Comparison of ENCODE assay signal across 8 cellular contexts in the genomic region with DNA sequence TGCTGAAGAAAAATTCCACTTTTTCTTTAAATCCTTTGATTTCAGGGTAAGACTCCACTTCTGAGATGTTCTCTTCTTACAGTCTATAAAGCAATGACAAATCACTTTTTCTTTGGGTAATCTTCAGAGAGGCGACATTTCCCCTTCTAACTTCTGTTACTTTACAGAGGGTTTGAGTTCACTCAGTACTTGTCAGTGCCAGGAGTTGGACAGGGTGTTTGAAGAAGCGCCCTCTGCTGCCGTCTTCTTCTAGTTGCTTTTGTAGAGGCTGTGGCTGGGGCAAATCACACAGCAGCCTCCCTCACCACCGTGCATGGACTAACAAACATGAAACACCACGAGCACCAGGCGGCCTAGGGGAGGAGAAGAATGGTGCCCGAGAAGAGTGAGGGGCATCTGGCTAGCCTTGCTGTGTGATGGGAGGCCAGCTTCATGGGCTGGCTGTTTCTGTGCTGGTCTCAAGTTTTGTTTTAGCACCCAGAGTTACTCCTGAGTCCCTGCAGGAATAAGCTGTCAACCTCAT. TPM values are rescaled to one million over a fixed set of nuclear protein-coding genes. Genes with fewer than 3 reads are reported as not detected.
DNase-seq lines count a peak whose midpoint lies in the region; ATAC-seq, FAIRE-seq and TF ChIP-seq lines count a peak whose summit lies in the region.

A gene with protein sequence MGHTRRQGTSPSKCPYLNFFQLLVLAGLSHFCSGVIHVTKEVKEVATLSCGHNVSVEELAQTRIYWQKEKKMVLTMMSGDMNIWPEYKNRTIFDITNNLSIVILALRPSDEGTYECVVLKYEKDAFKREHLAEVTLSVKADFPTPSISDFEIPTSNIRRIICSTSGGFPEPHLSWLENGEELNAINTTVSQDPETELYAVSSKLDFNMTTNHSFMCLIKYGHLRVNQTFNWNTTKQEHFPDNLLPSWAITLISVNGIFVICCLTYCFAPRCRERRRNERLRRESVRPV (minus strand): TSS at position 174 of the 523 bp plus-strand sequence. CDS start 1,886 bp downstream, outside the sequence.

- peak within 1 kb of the TSS; percentile 83; the same call in 1 of the 2 replicates for H4K8ac ChIP-seq in H1 (ENCODE audit: extremely low read depth, insufficient read depth, low read length)

- no peaks in the 10 kb centered on the region for H3K79me2 ChIP-seq in H1 (ENCODE audit: control insufficient read depth in 1 of 2, insufficient read depth in 2 of 2, low read length in 2 of 2)

- DNase-seq in ACHN = peak; percentile 48
- DNase-seq in MV-4-11 (lab: John Stamatoyannopoulos, UW) = peak; percentile 82
- DNase-seq in H1 (ENCODE audit: low read depth in 1 of 2, low spot score in 2 of 2) = peak in 1 of 2 experiments; percentile 62
- peak in 7 of 10 donors; percentile 12 to 41 (median 23) for DNase-seq in naive thymus-derived CD8-positive, alpha-beta T cell
- DNase-seq in midbrain (lab: John Stamatoyannopoulos, UW) = no peak

- H3K79me1 ChIP-seq in H1 (ENCODE audit: low read depth, low read length) = no peaks in the 10 kb centered on the region

- TF ChIP-seq CTCF in H1 (IDR thresholded peaks at IDR 0.05; ENCODE audit: control extremely low read depth in 1 of 3, insufficient read depth in 1 of 3, low read depth in 1 of 3, low read length in 3 of 3) = peak; percentile 38 to 66 (median 47)

- no peak within 1 kb of the TSS for H2AK5ac ChIP-seq in H1 (ENCODE audit: low read depth, low read length)

- TF ChIP-seq POLR2A in GM15510 (IDR thresholded peaks at IDR 0.05; ENCODE audit: borderline replicate concordance, extremely low read depth, insufficient read length) (peak; percentile 31), H1 (IDR thresholded peaks at IDR 0.05; ENCODE audit: control extremely low read depth in 1 of 2, low read depth in 2 of 2, low read length in 2 of 2) (no peak)

- TF ChIP-seq EP300 in H1 (IDR thresholded peaks at IDR 0.05; ENCODE audit: borderline replicate concordance in 1 of 2, low read depth in 2 of 2, low read length in 2 of 2) = no peak

- H4K20me1 ChIP-seq in H1 (replicated peaks in 1 of 2; ENCODE audit: control insufficient read depth in 1 of 2, insufficient read depth in 2 of 2, low read length in 2 of 2) = no peaks in the 10 kb centered on the region

- H3K23me2 ChIP-seq in H1 (ENCODE audit: low read depth, low read length) = no peaks in the 10 kb centered on the region

- no peak within 1 kb of the TSS for H4K5ac ChIP-seq in H1 (ENCODE audit: insufficient read length, low read depth, low read length)

- H3K56ac ChIP-seq in H1 (replicated peaks; ENCODE audit: insufficient read length, low read depth, low read length) = no peak within 1 kb of the TSS

- no peak within 1 kb of the TSS for H2BK20ac ChIP-seq in H1 (ENCODE audit: low read length)

- H3K4me2 ChIP-seq in H1 (ENCODE audit: insufficient read depth in 1 of 2, low read depth in 2 of 2, low read length in 2 of 2) = no peak within 1 kb of the TSS

- in situ Hi-C loops in ACHN (cut with HindIII; ENCODE audit: low pct_ligation_motif_present, low pct_unique_long_range_greater_than_20kb, low sequenced_read_pairs) = no loop called here

- H3K18ac ChIP-seq in H1 (ENCODE audit: extremely low read depth, low read length) = no peak within 1 kb of the TSS

- no peaks in the 10 kb centered on the region for H3K9me3 ChIP-seq in H1 (ENCODE audit: insufficient read depth in 2 of 2, low read depth in 1 of 2, low read length in 1 of 2)

- no peak within 1 kb of the TSS for H3K23ac ChIP-seq in H1 (ENCODE audit: insufficient read length)

- ATAC-seq in HG02642 (IDR thresholded peaks at IDR 0.05; ENCODE audit: poor library complexity, unreplicated experiment) = peak; percentile 57
- peak; percentile 67 for ATAC-seq in activated CD4-positive, CD25-positive, alpha-beta regulatory T cell treated with anti-CD3 and anti-CD28 coated beads, Interleukin-2, amount 50 U/mL, for 24 hours
- ATAC-seq in naive thymus-derived CD8-positive, alpha-beta T cell = peak; percentile 77 to 80

- peaks cover 0 to 4% (median 2%) of the 10 kb centered on the region in 4 experiments; a peak in 2 of 7 replicates for H3K4me1 ChIP-seq in H1 (replicated peaks in 1 of 4; ENCODE audit: control insufficient read depth in 3 of 4, insufficient read depth in 4 of 4, low read length in 3 of 4)

- no peak within 1 kb of the TSS for H3K27ac ChIP-seq in H1 (ENCODE audit: low read depth, low read length)

- peak within 1 kb of the TSS in 3 of 10 donors; percentile 35 to 89 (median 50) for H3K27ac Mint-ChIP-seq in naive thymus-derived CD8-positive, alpha-beta T cell

- H3K9me3 Mint-ChIP-seq in naive thymus-derived CD8-positive, alpha-beta T cell = peaks cover 0 to 4% (median 0%) of the 10 kb centered on the region in 9 donors

- no peaks in the 10 kb centered on the region for H3K36me3 ChIP-seq in H1 (ENCODE audit: control insufficient read depth in 2 of 4, insufficient read depth in 4 of 4, low read length in 3 of 4)

- peak within 1 kb of the TSS in 1 of 10 donors; percentile 19 for H3K4me3 Mint-ChIP-seq in naive thymus-derived CD8-positive, alpha-beta T cell

- H2BK5ac ChIP-seq in H1 (ENCODE audit: low read depth, low read length) = no peak within 1 kb of the TSS

- H3K27me3 ChIP-seq in H1 (replicated peaks in 1 of 4; ENCODE audit: control insufficient read depth in 3 of 4, extremely low read depth in 1 of 4, insufficient read depth in 3 of 4, low read length in 3 of 4) = no peaks in the 10 kb centered on the region

- H3K4ac ChIP-seq in H1 (replicated peaks; ENCODE audit: insufficient read length, low read depth, low read length) = peak within 1 kb of the TSS; percentile 53

- H3K27me3 Mint-ChIP-seq in naive thymus-derived CD8-positive, alpha-beta T cell = peaks cover 0 to 11% (median 0%) of the 10 kb centered on the region in 5 donors

- CTCF ChIA-PET in H1 (lab: Charles Lee; ENCODE audit: partially characterized antibody) = interaction anchor here (0.6 to 2.5 kb wide), 20 partner anchors 10 to 516 kb away, joined by 3 to 9 read pairs (median 4); no protein-coding TSS in a partner anchor

- 41% methylated on average over 7 of the region's 7 CpGs; no CpG with 5 or more reads in 1 of the 2 experiments for WGBS in H1 (ENCODE audit: extremely low coverage in 1 of 2, insufficient coverage in 1 of 2, insufficient read length in 1 of 2, insufficient replicate concordance in 2 of 2, low coverage in 1 of 2, low lambda C conversion rate in 2 of 2, missing lambda C conversion rate in 1 of 2), 2 experiments

- H2BK15ac ChIP-seq in H1 (ENCODE audit: low read length) = no peak within 1 kb of the TSS; the same call in 1 of the 2 replicates

- no peak within 1 kb of the TSS for H3K9ac ChIP-seq in H1 (replicated peaks in 1 of 4; ENCODE audit: extremely low read depth in 1 of 4, low read depth in 3 of 4, low read length in 3 of 4)

- no peak within 1 kb of the TSS for H3K4me3 ChIP-seq in H1 (ENCODE audit: extremely low read depth in 1 of 4, insufficient read depth in 2 of 4, low read depth in 3 of 4, low read length in 4 of 4)

- FAIRE-seq in H1 (lab: Jason Lieb, UNC) = no peak

- H2BK120ac ChIP-seq in H1 (replicated peaks; ENCODE audit: low read depth, low read length) = no peak within 1 kb of the TSS

- H3K36me3 Mint-ChIP-seq in naive thymus-derived CD8-positive, alpha-beta T cell = no peaks in the 10 kb centered on the region

- H3K4me1 Mint-ChIP-seq in naive thymus-derived CD8-positive, alpha-beta T cell = peaks cover 2 to 28% (median 4%) of the 10 kb centered on the region in 4 donors

- H2BK12ac ChIP-seq in H1 (ENCODE audit: low read depth, low read length) = no peak within 1 kb of the TSS

- H2AFZ ChIP-seq in H1 (ENCODE audit: low read length) = peak within 1 kb of the TSS; percentile 99

- H3K14ac ChIP-seq in H1 (ENCODE audit: insufficient read length) = no peak within 1 kb of the TSS

- peak within 1 kb of the TSS; percentile 65 for H4K91ac ChIP-seq in H1 (replicated peaks; ENCODE audit: insufficient read length, low read length)

- peak; percentile 34 to 54; a peak in 3 of 4 replicates for TF ChIP-seq RAD21 in H1 (IDR thresholded peaks at IDR 0.05 in 1 of 2, conservative IDR thresholded peaks at IDR 0.05 in 1 of 2; ENCODE audit: low read depth in 2 of 2, low read length in 2 of 2)

- POLR2A ChIA-PET in H1 (lab: Charles Lee; ENCODE audit: partially characterized antibody) = interaction anchor here (1.1 kb wide), 1 partner anchor 20 kb away, joined by 3 read pairs; the partner anchor contains the start of gene ADPRH
- POLR2A ChIA-PET in naive thymus-derived CD8-positive, alpha-beta T cell (lab: Charles Lee) = no interaction called here

TF ChIP-seq in H1, 55 proteins besides CTCF, POLR2A, EP300 and RAD21 (continues in another document):
- TF ChIP-seq MAX (IDR thresholded peaks at IDR 0.05) (no peak), BCL11A (IDR thresholded peaks at IDR 0.05; ENCODE audit: low read depth in 2 of 2, low read length in 2 of 2) (no peak), TAF7 (optimal IDR thresholded peaks at IDR 0.05; ENCODE audit: borderline replicate concordance, low read depth, low read length) (no peak), RFX5 (IDR thresholded peaks at IDR 0.05; ENCODE audit: borderline replicate concordance, low read depth, low read length) (no peak), CEBPB (IDR thresholded peaks at IDR 0.05; ENCODE audit: low read depth, low read length) (no peak)

RNA-seq across cellular contexts. Expression of the gene that starts here (rescaled TPM):
- not detected in 2 replicates for total RNA-seq in H1 (2021; fragmentation: NEBNext Ultra II Directional; extraction: Animal tissue kit (Norgen Biotek cat#: 25700))
- polyA plus RNA-seq in H1 (2011; rRNA removed) = 0.03 and 0.11 TPM in 2 replicates
- polyA plus RNA-seq in H1 (2011; cell fraction: cytosol; rRNA removed) = 0.13 TPM
- polyA plus RNA-seq in H1 (2011; cell fraction: nucleus; rRNA removed) = not detected
- 0.08 TPM in 1 of 4 replicates, not detected in the others for polyA plus RNA-seq in H1 (2012, experiment 1 of 2)
- polyA plus RNA-seq in H1 (2012, experiment 2 of 2) = not detected
- 0.06 TPM for polyA plus RNA-seq in H1 (2013, experiment 1 of 2)
- polyA plus RNA-seq in H1 (2013, experiment 2 of 2) = 0.04 TPM
- 0.37 and 0.54 TPM in 2 replicates for polyA minus RNA-seq in H1 (2011; rRNA and poly(A)+ RNA removed)
- polyA minus RNA-seq in H1 (2011; cell fraction: cytosol; rRNA and poly(A)+ RNA removed) = not detected
- polyA minus RNA-seq in H1 (2011; cell fraction: nucleus; rRNA and poly(A)+ RNA removed) = not detected
- under 1 TPM in 1 of 2 experiments, not detected in 1; 0.16 TPM for total RNA-seq in naive thymus-derived CD8-positive, alpha-beta T cell
- not detected for polyA plus RNA-seq in naive thymus-derived CD8-positive, alpha-beta T cell

Comparison
In these comparisons a context has a peak if more than half of its experiments do, and no peak if none do; other contexts are left out.
1. Peak in DNase-seq and ATAC-seq in naive thymus-derived CD8-positive, alpha-beta T cell; RNA of the gene not detected or under 1 TPM.